Comparison of ENCODE assay signal across 1 cellular context in the genomic region with DNA sequence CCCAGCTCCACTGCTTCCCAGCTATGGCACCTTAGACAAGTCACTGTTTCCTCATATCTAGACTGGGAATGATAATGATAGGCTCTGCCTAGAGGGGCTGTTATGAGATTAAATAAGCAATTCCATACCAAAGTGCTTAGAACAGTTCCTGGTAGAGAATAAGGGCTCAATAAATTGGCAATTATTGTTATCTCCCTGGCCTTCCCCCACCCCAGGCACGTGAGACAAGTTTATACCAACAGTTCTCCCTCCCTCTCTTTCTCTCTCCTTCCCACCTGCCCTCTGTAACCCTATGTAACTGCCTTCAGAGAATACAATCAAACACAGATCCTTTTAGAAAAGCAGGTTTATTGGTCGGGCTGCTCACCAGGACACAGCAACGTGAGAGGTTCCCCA.
TF ChIP-seq lines count a peak whose summit lies in the region.

No MANE protein-coding gene starts in this region.

TF ChIP-seq in HEK293, 187 proteins besides CTCF, POLR2A, EP300 and RAD21 (continued from another document):
- TF ChIP-seq ZNF398 (tag by site-specific recombination; IDR thresholded peaks at IDR 0.05) = peak; percentile 81
